ENCODE assay signal across 1 cellular context in genomic region chr7:30026229-30027064, GRCh38.
A peak's percentile ranks its signal among the peaks of the same experiment; 100 is the strongest.
TF ChIP-seq lines count a peak whose summit lies in the region.

TSS of gene FKBP14 (minus strand) at chr7:30026702. CDS start at chr7:30026508, 194 bp downstream.

TF ChIP-seq in HEK293, 187 proteins besides CTCF, POLR2A, EP300 and RAD21 (continued from another document):
- TF ChIP-seq, protein P1, sequence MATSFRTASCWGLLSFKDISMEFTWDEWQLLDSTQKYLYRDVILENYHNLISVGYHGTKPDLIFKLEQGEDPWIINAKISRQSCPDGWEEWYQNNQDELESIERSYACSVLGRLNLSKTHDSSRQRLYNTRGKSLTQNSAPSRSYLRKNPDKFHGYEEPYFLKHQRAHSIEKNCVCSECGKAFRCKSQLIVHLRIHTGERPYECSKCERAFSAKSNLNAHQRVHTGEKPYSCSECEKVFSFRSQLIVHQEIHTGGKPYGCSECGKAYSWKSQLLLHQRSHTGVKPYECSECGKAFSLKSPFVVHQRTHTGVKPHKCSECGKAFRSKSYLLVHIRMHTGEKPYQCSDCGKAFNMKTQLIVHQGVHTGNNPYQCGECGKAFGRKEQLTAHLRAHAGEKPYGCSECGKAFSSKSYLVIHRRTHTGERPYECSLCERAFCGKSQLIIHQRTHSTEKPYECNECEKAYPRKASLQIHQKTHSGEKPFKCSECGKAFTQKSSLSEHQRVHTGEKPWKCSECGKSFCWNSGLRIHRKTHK (tag by site-specific recombination; IDR thresholded peaks at IDR 0.05), result no peak
- TF ChIP-seq MZF1 (tag by site-specific recombination; IDR thresholded peaks at IDR 0.05; ENCODE audit: borderline replicate concordance) (no peak), ZNF692 (tag by site-specific recombination; IDR thresholded peaks at IDR 0.05) (peak; percentile 32; the same call in 1 of the 2 replicates), ZBTB1 (tag by site-specific recombination; IDR thresholded peaks at IDR 0.05) (no peak), ZNF530 (tag by site-specific recombination; IDR thresholded peaks at IDR 0.05; ENCODE audit: low read depth) (no peak), SP2 (tag by site-specific recombination; IDR thresholded peaks at IDR 0.05) (peak; percentile 87), ZFP3 (tag by site-specific recombination; IDR thresholded peaks at IDR 0.05; ENCODE audit: low read depth) (no peak), SP3 (tag by site-specific recombination; IDR thresholded peaks at IDR 0.05) (peak; percentile 63), ZNF350 (tag by site-specific recombination; IDR thresholded peaks at IDR 0.05) (no peak), ZNF623 (tag by site-specific recombination; IDR thresholded peaks at IDR 0.05) (no peak)
- TF ChIP-seq, protein P2, sequence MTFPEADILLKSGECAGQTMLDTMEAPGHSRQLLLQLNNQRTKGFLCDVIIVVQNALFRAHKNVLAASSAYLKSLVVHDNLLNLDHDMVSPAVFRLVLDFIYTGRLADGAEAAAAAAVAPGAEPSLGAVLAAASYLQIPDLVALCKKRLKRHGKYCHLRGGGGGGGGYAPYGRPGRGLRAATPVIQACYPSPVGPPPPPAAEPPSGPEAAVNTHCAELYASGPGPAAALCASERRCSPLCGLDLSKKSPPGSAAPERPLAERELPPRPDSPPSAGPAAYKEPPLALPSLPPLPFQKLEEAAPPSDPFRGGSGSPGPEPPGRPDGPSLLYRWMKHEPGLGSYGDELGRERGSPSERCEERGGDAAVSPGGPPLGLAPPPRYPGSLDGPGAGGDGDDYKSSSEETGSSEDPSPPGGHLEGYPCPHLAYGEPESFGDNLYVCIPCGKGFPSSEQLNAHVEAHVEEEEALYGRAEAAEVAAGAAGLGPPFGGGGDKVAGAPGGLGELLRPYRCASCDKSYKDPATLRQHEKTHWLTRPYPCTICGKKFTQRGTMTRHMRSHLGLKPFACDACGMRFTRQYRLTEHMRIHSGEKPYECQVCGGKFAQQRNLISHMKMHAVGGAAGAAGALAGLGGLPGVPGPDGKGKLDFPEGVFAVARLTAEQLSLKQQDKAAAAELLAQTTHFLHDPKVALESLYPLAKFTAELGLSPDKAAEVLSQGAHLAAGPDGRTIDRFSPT (tag by site-specific recombination; IDR thresholded peaks at IDR 0.05), result peak; percentile 88
